In the genomic region with DNA sequence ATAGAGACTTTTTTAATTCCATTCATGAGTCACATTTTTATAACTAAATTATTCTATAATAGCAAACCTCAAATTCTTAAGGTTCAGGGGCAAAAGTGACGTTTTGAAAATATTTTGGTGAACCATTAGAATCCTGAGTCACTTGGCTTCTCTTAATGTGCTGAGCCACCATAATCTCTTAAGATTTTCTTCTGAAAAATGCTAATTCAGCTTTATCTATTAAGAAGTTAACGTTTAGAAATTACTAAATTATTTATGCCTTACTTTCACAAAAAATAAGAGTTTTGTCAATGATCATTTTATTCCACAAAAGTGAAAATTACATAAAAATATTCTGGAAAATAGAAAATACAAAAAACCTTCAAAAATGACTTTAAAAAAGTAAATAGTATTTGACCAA, we compare ENCODE assay signal across 23 cellular contexts.
DNase-seq lines count a peak whose midpoint lies in the region; ATAC-seq, FAIRE-seq and TF ChIP-seq lines count a peak whose summit lies in the region.
"Had no signal": no experiment of that assay in that cellular context is flagged by ENCODE, and none has a peak within 500 bp of the region (broad histone marks: within the 10 kb centered on the region; RNA-seq: fewer than 3 reads in every experiment).

No MANE protein-coding gene starts in this region.

- H4K20me1 ChIP-seq in IMR-90 (ENCODE audit: insufficient read depth, low read length) (no peaks in the 10 kb centered on the region), K562 (replicated peaks; ENCODE audit: control insufficient read depth, insufficient read depth, low read length) (no peaks in the 10 kb centered on the region)
- H4K20me1 ChIP-seq: BLaER1 had no signal

- FAIRE-seq in A549 (lab: Jason Lieb, UNC) (no peak), K562 (lab: Jason Lieb, UNC) (no peak), pancreas (lab: Jason Lieb, UNC) (peak; percentile 17)
- FAIRE-seq: D721Med, GM12891, GM18507, H54 had no signal

- H3K36me3 ChIP-seq in IMR-90 (ENCODE audit: control insufficient read depth, insufficient read depth, low read length) (no peaks in the 10 kb centered on the region), K562 (ENCODE audit: control insufficient read depth, insufficient read depth, low read length) (no peaks in the 10 kb centered on the region), pancreas (no peaks in the 10 kb centered on the region)
- H3K36me3 ChIP-seq: BLaER1, HAP-1 had no signal

- H3K27ac ChIP-seq in A549 (no peak overlapping the region), IMR-90 (ENCODE audit: insufficient read depth, low read length) (no peak overlapping the region), K562 (ENCODE audit: extremely low read depth, low read depth, low read length) (no peak overlapping the region), pancreas (no peak overlapping the region)
- H3K27ac ChIP-seq: BLaER1, C4-2B had no signal

- H3K23ac ChIP-seq in IMR-90 (ENCODE audit: low read depth, low read length): no peak overlapping the region

- in situ Hi-C loops in IMR-90 (cut with MboI; ENCODE audit: low sequenced_read_pairs): no loop called here
- in situ Hi-C loops in K562 (cut with MboI): no loop called here

- H3K79me2 ChIP-seq in K562 (ENCODE audit: control insufficient read depth, insufficient read depth, low read length): no peaks in the 10 kb centered on the region

- TF ChIP-seq EP300 in A549 (IDR thresholded peaks at IDR 0.05) (no peak), K562 (IDR thresholded peaks at IDR 0.05; ENCODE audit: low read length) (no peak)

- H3K56ac ChIP-seq in IMR-90 (ENCODE audit: extremely low read depth, insufficient read depth, low read length): no peak overlapping the region

- H2AK5ac ChIP-seq in IMR-90 (ENCODE audit: low read depth, low read length): no peak overlapping the region

- H3K79me1 ChIP-seq in IMR-90 (ENCODE audit: low read depth in 1 of 2, low read length in 2 of 2): no peaks in the 10 kb centered on the region

- H2AFZ ChIP-seq in IMR-90 (replicated peaks; ENCODE audit: low read length, poor library complexity) (no peak overlapping the region), K562 (ENCODE audit: low read depth, low read length) (no peak overlapping the region)

- TF ChIP-seq POLR2A in A549 (IDR thresholded peaks at IDR 0.05; ENCODE audit: low read length): no peak
- TF ChIP-seq POLR2A in IMR-90 (IDR thresholded peaks at IDR 0.05; ENCODE audit: low read depth, low read length): no peak
- TF ChIP-seq POLR2A in K562 (conservative IDR thresholded peaks at IDR 0.05): no peak

- DNase-seq in A549 (ENCODE audit: low read depth in 1 of 2, low spot score in 1 of 2) (no peak), IMR-90 (no peak), K562 (ENCODE audit: extremely low read depth in 1 of 4, low spot score in 3 of 4) (no peak), pancreas (no peak), AG08396 (ENCODE audit: low spot score) (no peak), mucosa of gallbladder (ENCODE audit: low spot score) (no peak)
- DNase-seq: 8988T; CD4-positive, alpha-beta T cell; CD8-positive, alpha-beta memory T cell; DMS 273 treated with DMSO at 0.1 percent for 48 hours; DMS79; EL; GF-D8; GOT3; HFFc6 had no signal

- H3K18ac ChIP-seq in IMR-90 (ENCODE audit: low read depth, low read length): no peak overlapping the region

- no peak overlapping the region for H3K14ac ChIP-seq in IMR-90 (replicated peaks; ENCODE audit: low read depth, low read length)

- TF ChIP-seq RAD21 in A549 (conservative IDR thresholded peaks at IDR 0.05 in 1 of 2, IDR thresholded peaks at IDR 0.05 in 1 of 2): no peak
- TF ChIP-seq RAD21 in IMR-90 (IDR thresholded peaks at IDR 0.05; ENCODE audit: low read length): no peak
- no peak for TF ChIP-seq RAD21 in K562 (CRISPR knock-in tag; conservative IDR thresholded peaks at IDR 0.05 in 1 of 2, IDR thresholded peaks at IDR 0.05 in 1 of 2)

- H2BK5ac ChIP-seq in IMR-90 (ENCODE audit: low read depth, low read length, poor library complexity, severe bottlenecking): no peak overlapping the region

- no peak overlapping the region for H3K9ac ChIP-seq in IMR-90 (ENCODE audit: low read depth, low read length)
- no peak overlapping the region for H3K9ac ChIP-seq in K562 (ENCODE audit: insufficient read depth in 1 of 2, low read depth in 2 of 2, low read length in 2 of 2)
- H3K9ac ChIP-seq: BLaER1 had no signal

- CTCF ChIA-PET in A549 (lab: Yijun Ruan, JAX) (no interaction called here), IMR-90 (lab: Yijun Ruan, JAX) (interaction anchor here (0.7 to 1.0 kb wide), 2 partner anchors 17 to 489 kb away, joined by 3 read pairs; no protein-coding TSS in a partner anchor), K562 (lab: Yijun Ruan, JAX; ENCODE audit: low intra/inter-chr PET ratio) (no interaction called here)

- H2BK15ac ChIP-seq in IMR-90 (ENCODE audit: low read depth, low read length): no peak overlapping the region

- H3K4me1 ChIP-seq in A549 (no peaks in the 10 kb centered on the region), IMR-90 (ENCODE audit: control insufficient read depth, insufficient read depth, low read length) (no peaks in the 10 kb centered on the region), K562 (replicated peaks in 1 of 2; ENCODE audit: control insufficient read depth in 2 of 2, insufficient read depth in 2 of 2, low read length in 2 of 2) (no peaks in the 10 kb centered on the region), pancreas (no peaks in the 10 kb centered on the region)
- H3K4me1 ChIP-seq: BLaER1, HAP-1 had no signal

- H2AK9ac ChIP-seq in IMR-90 (replicated peaks; ENCODE audit: low read depth, low read length, poor library complexity): no peak overlapping the region

- H2BK20ac ChIP-seq in IMR-90 (ENCODE audit: low read depth, low read length): no peak overlapping the region

- H3K9me3 ChIP-seq in A549 (no peaks in the 10 kb centered on the region), IMR-90 (ENCODE audit: control insufficient read depth, insufficient read depth, low read length) (peaks cover 2% of the 10 kb centered on the region; the same call in 1 of the 2 replicates), K562 (replicated peaks; ENCODE audit: control insufficient read depth, insufficient read depth, low read depth, low read length) (no peaks in the 10 kb centered on the region), pancreas (no peaks in the 10 kb centered on the region)
- H3K9me3 ChIP-seq: BLaER1, HAP-1 had no signal

- WGBS in A549 (ENCODE audit: missing lambda C conversion rate): 15% methylated on average over 2 of the region's 2 CpGs
- no CpG with 5 or more reads among the region's 2 CpGs for WGBS in IMR-90 (ENCODE audit: extremely low coverage in 2 of 2, insufficient read length in 1 of 2), 2 experiments
- 0% methylated on average over 2 of the region's 2 CpGs for WGBS in K562 (ENCODE audit: insufficient coverage, low coverage, missing lambda C conversion rate)
- 36 to 47% methylated on average over 2 of the region's 2 CpGs for WGBS in pancreas, 2 donors

- H3K4me3 ChIP-seq in A549: no peak overlapping the region
- no peak overlapping the region for H3K4me3 ChIP-seq in IMR-90 (ENCODE audit: insufficient read depth, low read depth, low read length)
- no peak overlapping the region for H3K4me3 ChIP-seq in K562
- H3K4me3 ChIP-seq in pancreas: no peak overlapping the region
- H3K4me3 ChIP-seq: BLaER1, HAP-1 had no signal

- H3K27me3 ChIP-seq in IMR-90 (ENCODE audit: control insufficient read depth, insufficient read depth, low read length) (no peaks in the 10 kb centered on the region), K562 (ENCODE audit: control insufficient read depth in 2 of 2, insufficient read depth in 2 of 2, low read length in 2 of 2) (no peaks in the 10 kb centered on the region), pancreas (no peaks in the 10 kb centered on the region)
- H3K27me3 ChIP-seq: BLaER1 had no signal

- no peak overlapping the region for H4K91ac ChIP-seq in IMR-90 (ENCODE audit: insufficient read depth, low read depth, low read length)

- intact Hi-C loops in IMR-90 (cut with micrococcal nuclease): no loop called here
- intact Hi-C loops in K562 (cut with micrococcal nuclease): no loop called here
- intact Hi-C loops in pancreas (cut with DNase I): no loop called here

- no peak for TF ChIP-seq CTCF in A549 (IDR thresholded peaks at IDR 0.05)
- no peak for TF ChIP-seq CTCF in IMR-90 (conservative IDR thresholded peaks at IDR 0.05; ENCODE audit: low read depth, low read length)
- no peak for TF ChIP-seq CTCF in K562 (IDR thresholded peaks at IDR 0.05 in 2 of 3, conservative IDR thresholded peaks at IDR 0.05 in 1 of 3; ENCODE audit: insufficient read depth in 2 of 3, low read depth in 1 of 3, low read length in 3 of 3)
- no peak for TF ChIP-seq CTCF in pancreas (IDR thresholded peaks at IDR 0.05)

- POLR2A ChIA-PET in A549 (lab: Yijun Ruan, JAX) (no interaction called here), IMR-90 (lab: Charles Lee; ENCODE audit: unreplicated experiment) (no interaction called here), K562 (lab: Yijun Ruan, JAX) (no interaction called here)

- dilution Hi-C loops in IMR-90 (cut with HindIII; ENCODE audit: low sequenced_read_pairs, unreplicated experiment): no loop called here

- H3K9me1 ChIP-seq in IMR-90 (ENCODE audit: insufficient read depth, low read length): no peaks in the 10 kb centered on the region
- H3K9me1 ChIP-seq in K562 (ENCODE audit: control insufficient read depth, insufficient read depth, low read length): no peaks in the 10 kb centered on the region

- H2BK120ac ChIP-seq in IMR-90 (ENCODE audit: low read depth, low read length): no peak overlapping the region

- BruUV-seq in IMR-90 (replicated peaks; lab: Mats Ljungman, UMichigan) (no TSS peak), K562 (replicated peaks; lab: Mats Ljungman, UMichigan) (no TSS peak)

- H3K4me2 ChIP-seq in A549: no peak overlapping the region
- H3K4me2 ChIP-seq in IMR-90 (ENCODE audit: low read depth, low read length): no peak overlapping the region
- H3K4me2 ChIP-seq in K562 (ENCODE audit: insufficient read depth, low read length): no peak overlapping the region
- H3K4me2 ChIP-seq: BLaER1 had no signal

- H3K4ac ChIP-seq in IMR-90 (ENCODE audit: low read depth, low read length): no peak overlapping the region

- H4K5ac ChIP-seq in IMR-90 (ENCODE audit: low read depth, low read length): no peak overlapping the region

- no peak overlapping the region for H4K8ac ChIP-seq in IMR-90 (ENCODE audit: low read depth in 2 of 2, low read length in 2 of 2)

- ATAC-seq in A549 (no peak), IMR-90 (ENCODE audit: low read depth) (no peak), K562 (no peak), pancreas (no peak), GM21723 (IDR thresholded peaks at IDR 0.05; ENCODE audit: unreplicated experiment) (no peak)

TF ChIP-seq in A549, 52 proteins besides CTCF, POLR2A, EP300 and RAD21:
- TF ChIP-seq HEYL (CRISPR knock-in tag; IDR thresholded peaks at IDR 0.05) (no peak), MAFK (IDR thresholded peaks at IDR 0.05; ENCODE audit: partially characterized antibody) (peak; percentile 62)

TF ChIP-seq in IMR-90, 13 proteins besides CTCF, POLR2A, EP300 and RAD21 (continues in another document):
- TF ChIP-seq MAFK (IDR thresholded peaks at IDR 0.05; ENCODE audit: low read depth, low read length) (peak; percentile 36), RCOR1 (IDR thresholded peaks at IDR 0.05; ENCODE audit: insufficient replicate concordance, low read length) (no peak), SMC3 (IDR thresholded peaks at IDR 0.05; ENCODE audit: low read depth, low read length) (no peak)

TF ChIP-seq in K562, 482 proteins besides CTCF, POLR2A, EP300 and RAD21 (continues in another document):
- TF ChIP-seq C11orf30 (IDR thresholded peaks at IDR 0.05; ENCODE audit: low read depth) (peak; percentile 50; the same call in 1 of the 2 replicates), ZEB2 (IDR thresholded peaks at IDR 0.05) (no peak), ZNF316 (IDR thresholded peaks at IDR 0.05) (peak; percentile 60)
